ENCODE assay signal across 21 cellular contexts in the genomic region with DNA sequence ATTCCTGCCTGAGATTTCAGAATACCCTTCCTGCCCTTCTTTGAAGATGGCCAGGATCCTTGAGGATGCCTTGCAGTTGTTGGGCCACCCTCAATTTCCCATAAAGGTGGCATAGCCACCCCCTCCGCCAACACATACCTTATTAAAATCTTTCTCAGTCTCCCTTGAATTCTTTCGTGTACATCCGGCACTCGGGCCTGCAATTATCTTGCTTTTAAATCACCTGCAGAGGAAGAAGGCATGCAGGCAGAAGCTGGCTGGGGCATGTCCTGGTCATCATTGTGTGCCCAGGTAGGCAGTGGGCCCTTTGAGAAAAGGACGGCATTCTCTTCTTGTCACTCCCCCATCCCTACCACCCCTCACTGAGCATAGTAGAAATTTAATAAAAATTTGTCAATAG.
DNase-seq lines count a peak whose midpoint lies in the region; ATAC-seq and TF ChIP-seq lines count a peak whose summit lies in the region.
"Had no signal": no experiment of that assay in that cellular context is flagged by ENCODE, and none has a peak within 500 bp of the region (broad histone marks: within the 10 kb centered on the region; RNA-seq: fewer than 3 reads in every experiment).

No MANE protein-coding gene starts in this region.

- H3F3A ChIP-seq in PC-3 (ENCODE audit: low read length, unreplicated experiment) (peaks cover 3% of the 10 kb centered on the region), smooth muscle cell (ENCODE audit: low read depth) (peaks cover 23% of the 10 kb centered on the region)

- H3K27me3 Mint-ChIP-seq in MCF 10A (ENCODE audit: insufficient read depth, unreplicated experiment) (no peaks in the 10 kb centered on the region), mesothelial cell of epicardium (ENCODE audit: low read depth) (no peaks in the 10 kb centered on the region)

- H3K27ac Mint-ChIP-seq in MCF 10A (ENCODE audit: low read depth, unreplicated experiment), result no peak overlapping the region
- peak overlapping the region; percentile 57 for H3K27ac Mint-ChIP-seq in mesothelial cell of epicardium
- H3K27ac Mint-ChIP-seq: CD4-positive, alpha-beta memory T cell had no signal

- no peaks in the 10 kb centered on the region for H3K27me3 ChIP-seq in breast epithelium
- H3K27me3 ChIP-seq in PC-3 (ENCODE audit: low read length), result no peaks in the 10 kb centered on the region
- no peaks in the 10 kb centered on the region for H3K27me3 ChIP-seq in smooth muscle cell (ENCODE audit: low read depth)
- H3K27me3 ChIP-seq: BE2C; BLaER1 treated with 17β-estradiol and CSF1 and Interleukin-3, amounts not matched to agents 10 nM and 100 nM had no signal

- no peaks in the 10 kb centered on the region for H4K20me1 ChIP-seq in PC-3 (ENCODE audit: low read length)
- no peaks in the 10 kb centered on the region for H4K20me1 ChIP-seq in smooth muscle cell (ENCODE audit: low read depth)
- H4K20me1 ChIP-seq: BLaER1 treated with 17β-estradiol and CSF1 and Interleukin-3, amounts not matched to agents 10 nM and 100 nM had no signal

- H3K4me1 Mint-ChIP-seq in MCF 10A (ENCODE audit: insufficient read depth, unreplicated experiment) (peaks cover 10% of the 10 kb centered on the region), mesothelial cell of epicardium (peaks cover 45% of the 10 kb centered on the region)
- H3K4me1 Mint-ChIP-seq: CD4-positive, alpha-beta memory T cell had no signal

- H3K36me3 Mint-ChIP-seq in MCF 10A (ENCODE audit: insufficient read depth, unreplicated experiment), result no peaks in the 10 kb centered on the region
- no peaks in the 10 kb centered on the region for H3K36me3 Mint-ChIP-seq in mesothelial cell of epicardium
- H3K36me3 Mint-ChIP-seq: CD4-positive, alpha-beta memory T cell had no signal

- intact Hi-C loops in breast epithelium (cut with DNase I; ENCODE audit: low total_unique reads) (no loop called here), MCF 10A (cut with micrococcal nuclease) (no loop called here), PC-3 (cut with micrococcal nuclease) (no loop called here)

- TF ChIP-seq CTCF in breast epithelium (IDR thresholded peaks at IDR 0.05) (no peak), MCF 10A (IDR thresholded peaks at IDR 0.05; ENCODE audit: unreplicated experiment) (no peak), PC-3 (conservative IDR thresholded peaks at IDR 0.05; ENCODE audit: low read depth, low read length) (no peak), mesothelial cell of epicardium (IDR thresholded peaks at IDR 0.05; ENCODE audit: unreplicated experiment) (no peak), smooth muscle cell (IDR thresholded peaks at IDR 0.05; ENCODE audit: borderline replicate concordance, insufficient read depth, poor library complexity, severe bottlenecking) (no peak), GM13976 (IDR thresholded peaks at IDR 0.05; ENCODE audit: borderline replicate concordance, control extremely low read depth, extremely low read depth, insufficient read depth, missing control alignments) (no peak)

- H3K4me3 Mint-ChIP-seq in MCF 10A (ENCODE audit: unreplicated experiment), result no peak overlapping the region
- no peak overlapping the region for H3K4me3 Mint-ChIP-seq in mesothelial cell of epicardium
- H3K4me3 Mint-ChIP-seq: CD4-positive, alpha-beta memory T cell had no signal

- BruUV-seq in MCF 10A (replicated peaks; lab: Mats Ljungman, UMichigan) (no TSS peak), PC-3 (replicated peaks; lab: Mats Ljungman, UMichigan) (no TSS peak)

- H3K79me2 ChIP-seq in PC-3 (ENCODE audit: low read length) (no peaks in the 10 kb centered on the region), smooth muscle cell (ENCODE audit: low read depth) (no peaks in the 10 kb centered on the region)

- in situ Hi-C loops in GM13976 (cut with MboI; ENCODE audit: low sequenced_read_pairs, unreplicated experiment), result no loop called here

- no peaks in the 10 kb centered on the region for H3K9me3 ChIP-seq in breast epithelium
- no peaks in the 10 kb centered on the region for H3K9me3 ChIP-seq in PC-3 (ENCODE audit: low read length)
- H3K9me3 ChIP-seq in smooth muscle cell (replicated peaks; ENCODE audit: low read depth), result no peaks in the 10 kb centered on the region
- H3K9me3 ChIP-seq: BE2C had no signal

- no peak overlapping the region for H2AFZ ChIP-seq in PC-3 (ENCODE audit: low read length)
- H2AFZ ChIP-seq in smooth muscle cell (ENCODE audit: low read depth), result no peak overlapping the region
- H2AFZ ChIP-seq: GM23248 had no signal

- POLR2A ChIA-PET in MCF 10A (lab: Yijun Ruan, JAX), result no interaction called here
- POLR2A ChIA-PET in PC-3 (lab: Charles Lee; ENCODE audit: unreplicated experiment), result no interaction called here

- peak overlapping the region; percentile 48 to 52 for H3K27ac ChIP-seq in breast epithelium
- peak overlapping the region; percentile 82 for H3K27ac ChIP-seq in PC-3 (ENCODE audit: low read length)
- peak overlapping the region; percentile 65 for H3K27ac ChIP-seq in smooth muscle cell (ENCODE audit: low read depth)
- H3K27ac ChIP-seq: BLaER1 treated with 17β-estradiol and CSF1 and Interleukin-3, amounts not matched to agents 10 nM and 100 nM; GM23248 had no signal

- DNase-seq in breast epithelium (ENCODE audit: low spot score in 2 of 2), result no peak
- no peak for DNase-seq in MCF 10A (ENCODE audit: unreplicated experiment)
- DNase-seq in PC-3, result no peak
- no peak for DNase-seq in mesothelial cell of epicardium (ENCODE audit: low spot score in 2 of 2, unreplicated experiment in 2 of 2)
- no peak for DNase-seq in smooth muscle cell (lab: John Stamatoyannopoulos, UW; ENCODE audit: unreplicated experiment)
- no peak for DNase-seq in GM13976 (ENCODE audit: low spot score)
- DNase-seq in NCI-H2029 treated with DMSO at 0.1 percent for 48 hours (lab: John Stamatoyannopoulos, UW), result no peak
- DNase-seq in MV-4-11 (lab: John Stamatoyannopoulos, UW), result no peak
- DNase-seq: 8988T; ACHN; AML-193; BE2C; CD4-positive, alpha-beta memory T cell; COR-L47; DMS153; DND-41; GM23248; H7; HCEC 1CT had no signal

- H3K9me3 Mint-ChIP-seq in MCF 10A (ENCODE audit: unreplicated experiment) (no peaks in the 10 kb centered on the region), mesothelial cell of epicardium (no peaks in the 10 kb centered on the region)

- no peak for TF ChIP-seq POLR2A in breast epithelium (IDR thresholded peaks at IDR 0.05)

- ATAC-seq in PC-3, result no peak
- ATAC-seq: A549 had no signal

- CTCF ChIA-PET in MCF 10A (lab: Yijun Ruan, JAX) (no interaction called here), PC-3 (lab: Charles Lee) (no interaction called here)

- H3K4me1 ChIP-seq in breast epithelium (no peaks in the 10 kb centered on the region), PC-3 (ENCODE audit: insufficient read depth, low read length) (peaks cover 41% of the 10 kb centered on the region), smooth muscle cell (ENCODE audit: low read depth) (peaks cover 10% of the 10 kb centered on the region)
- H3K4me1 ChIP-seq: BLaER1 treated with 17β-estradiol and CSF1 and Interleukin-3, amounts not matched to agents 10 nM and 100 nM had no signal

- H3K9ac ChIP-seq in PC-3 (ENCODE audit: low read length) (peak overlapping the region; percentile 25; the same call in 1 of the 2 replicates), smooth muscle cell (ENCODE audit: low read depth) (no peak overlapping the region)
- H3K9ac ChIP-seq: BLaER1 treated with 17β-estradiol and CSF1 and Interleukin-3, amounts not matched to agents 10 nM and 100 nM; GM23248 had no signal

- no peak overlapping the region for H3K4me3 ChIP-seq in breast epithelium
- H3K4me3 ChIP-seq in PC-3 (ENCODE audit: low read length), result no peak overlapping the region
- H3K4me3 ChIP-seq in smooth muscle cell, result no peak overlapping the region
- H3K4me3 ChIP-seq: A549; BLaER1 treated with 17β-estradiol and CSF1 and Interleukin-3, amounts not matched to agents 10 nM and 100 nM; GM23248 had no signal

- WGBS in smooth muscle cell (ENCODE audit: low lambda C conversion rate), result 81% methylated on average over 5 of the region's 5 CpGs

- peak overlapping the region; percentile 68 for H3K4me2 ChIP-seq in PC-3 (ENCODE audit: low read length)
- no peak overlapping the region for H3K4me2 ChIP-seq in smooth muscle cell
- H3K4me2 ChIP-seq: A549; BLaER1 treated with 17β-estradiol and CSF1 and Interleukin-3, amounts not matched to agents 10 nM and 100 nM had no signal

- H3K36me3 ChIP-seq in breast epithelium (no peaks in the 10 kb centered on the region), PC-3 (ENCODE audit: low read depth, low read length) (no peaks in the 10 kb centered on the region), smooth muscle cell (ENCODE audit: low read depth) (no peaks in the 10 kb centered on the region)
- H3K36me3 ChIP-seq: BE2C; BLaER1 treated with 17β-estradiol and CSF1 and Interleukin-3, amounts not matched to agents 10 nM and 100 nM had no signal

- no peaks in the 10 kb centered on the region for H3K9me2 ChIP-seq in PC-3 (replicated peaks; ENCODE audit: low read length)
